15 cellular contexts compared by ENCODE assay signal in the genomic region with DNA sequence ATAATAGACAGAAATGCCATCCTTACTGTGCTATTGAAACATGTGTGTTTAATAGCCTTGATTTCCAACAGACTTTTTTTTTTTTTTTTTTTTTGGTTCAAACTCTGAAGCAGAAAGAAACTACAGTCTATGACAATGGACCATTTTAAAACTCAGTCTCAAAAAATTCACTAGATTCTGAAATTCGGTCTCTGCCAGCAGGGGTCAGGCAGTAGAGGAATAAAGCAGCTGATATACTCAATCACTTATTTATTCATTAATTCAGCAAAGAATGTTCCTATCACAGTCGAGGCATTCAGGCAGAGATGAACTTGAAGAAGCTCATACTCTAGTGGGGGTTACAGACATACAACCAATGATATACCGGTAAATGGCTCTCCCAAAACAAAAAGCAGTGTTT.
"Had no signal": no experiment of that assay in that cellular context is flagged by ENCODE, and none has a peak within 500 bp of the region (broad histone marks: within the 10 kb centered on the region; RNA-seq: fewer than 3 reads in every experiment).

No MANE protein-coding gene starts in this region.

- H3K36me3 ChIP-seq: neural progenitor cell, pancreas, thyroid gland had no signal

- H3K9ac ChIP-seq: neural progenitor cell had no signal

- DNase-seq: activated CD4-positive, alpha-beta T cell treated with anti-CD3 and anti-CD28 coated beads, Interleukin-2, amount 50 U/mL, for 48 hours; activated naive CD4-positive, alpha-beta T cell treated with anti-CD3 and anti-CD28 coated beads for 36 hours; activated naive CD8-positive, alpha-beta T cell treated with anti-CD3 and anti-CD28 coated beads, Interleukin-2, amount 50 U/mL, for 24 hours; activated T-cell treated with anti-CD3 and anti-CD28 coated beads, Interleukin-2, amount 50 U/mL, for 1 hour; aorta; esophagus squamous epithelium; gastrocnemius medialis; heart left ventricle; left cardiac atrium; pancreas; T-cell; T-helper 9 cell; thyroid gland had no signal

- H3K4me2 ChIP-seq: neural progenitor cell had no signal

- H3K4me3 ChIP-seq: esophagus squamous epithelium, gastrocnemius medialis, heart left ventricle, lung, neural progenitor cell, pancreas, thyroid gland had no signal

- H3K4me1 ChIP-seq: esophagus squamous epithelium, gastrocnemius medialis, heart left ventricle, neural progenitor cell, pancreas, thyroid gland had no signal

- H3K9me3 ChIP-seq: esophagus squamous epithelium, gastrocnemius medialis, heart left ventricle, pancreas, thyroid gland had no signal

- H2AFZ ChIP-seq: neural progenitor cell had no signal

- H3K27me3 ChIP-seq: esophagus squamous epithelium, gastrocnemius medialis, heart left ventricle, neural progenitor cell, pancreas, thyroid gland had no signal

- H3K27ac ChIP-seq: esophagus squamous epithelium, gastrocnemius medialis, heart left ventricle, neural progenitor cell, pancreas, thyroid gland had no signal
